In the genomic region with DNA sequence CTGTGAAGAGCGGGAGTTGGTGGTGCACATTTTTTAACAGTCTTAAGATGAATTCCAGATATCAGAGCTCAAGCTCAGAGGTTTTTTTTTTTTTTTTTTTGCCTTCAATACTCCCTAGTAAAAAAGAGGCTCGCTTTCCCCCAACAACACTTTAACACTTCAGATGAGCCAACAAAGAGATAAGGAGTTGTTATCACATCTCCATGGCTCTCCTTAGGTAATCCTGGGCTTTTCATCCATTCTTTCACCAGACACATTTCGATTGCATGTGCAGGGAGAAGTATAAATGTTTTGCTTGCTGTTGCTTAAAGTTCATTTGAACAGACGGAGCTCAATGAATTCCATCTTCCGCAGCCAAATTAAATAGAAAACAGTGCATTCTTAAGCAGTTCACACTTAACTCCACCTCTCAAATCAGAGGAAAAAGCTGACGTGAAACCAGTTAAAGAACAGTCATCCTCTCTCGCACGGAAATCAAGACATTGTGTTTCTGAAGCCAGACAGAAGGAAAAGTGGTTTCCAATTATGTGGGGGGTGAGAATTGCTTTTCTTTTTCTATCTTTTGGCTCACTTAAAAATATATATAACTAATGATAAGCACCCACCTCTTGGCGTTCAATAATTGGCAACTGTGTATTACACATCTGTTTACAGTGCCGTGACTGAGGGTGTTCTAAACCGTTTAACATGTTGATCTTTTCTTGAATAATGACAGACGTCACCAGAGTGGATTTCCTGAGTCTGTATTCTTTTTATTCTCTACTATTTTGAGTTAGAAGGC, we compare ENCODE assay signal across 11 cellular contexts.
A peak's percentile ranks its signal among the peaks of the same experiment; 100 is the strongest.
DNase-seq lines count a peak whose midpoint lies in the region; ATAC-seq and TF ChIP-seq lines count a peak whose summit lies in the region.
"Had no signal": no experiment of that assay in that cellular context is flagged by ENCODE, and none has a peak within 500 bp of the region (broad histone marks: within the 10 kb centered on the region; RNA-seq: fewer than 3 reads in every experiment).

No MANE protein-coding gene starts in this region.

- no peak overlapping the region for H3K27ac Mint-ChIP-seq in activated T-helper 17 cell treated with anti-CD3 and anti-CD28 coated beads, Interleukin-2, amount 50 U/mL, for 72 hours
- H3K27ac Mint-ChIP-seq: activated naive CD4-positive, alpha-beta T cell treated with anti-CD3 and anti-CD28 coated beads for 36 hours had no signal

- H3K9me3 ChIP-seq in right cardiac atrium (ENCODE audit: control insufficient read depth, low read length) (no peaks in the 10 kb centered on the region), smooth muscle cell (replicated peaks; ENCODE audit: low read depth) (no peaks in the 10 kb centered on the region)

- intact Hi-C loops in right cardiac atrium (cut with DNase I): loop anchor here in 2 of 4 donors (5.0 to 10.0 kb wide), 3 partner anchors 51 to 119 kb away; partner anchors contain the start of gene ZNF521 (in 1 of the 2)

- H3K27me3 ChIP-seq in right cardiac atrium (ENCODE audit: control insufficient read depth, insufficient read depth) (no peaks in the 10 kb centered on the region), smooth muscle cell (ENCODE audit: low read depth) (no peaks in the 10 kb centered on the region)

- WGBS in right cardiac atrium: 11% methylated on average over 12 of the region's 12 CpGs
- WGBS in smooth muscle cell (ENCODE audit: low lambda C conversion rate): 28% methylated on average over 12 of the region's 12 CpGs

- no peaks in the 10 kb centered on the region for H3K36me3 Mint-ChIP-seq in activated T-helper 17 cell treated with anti-CD3 and anti-CD28 coated beads, Interleukin-2, amount 50 U/mL, for 72 hours (ENCODE audit: low read depth)
- H3K36me3 Mint-ChIP-seq: naive B cell had no signal

- no peak overlapping the region for H2AFZ ChIP-seq in smooth muscle cell (ENCODE audit: low read depth)

- peak; percentile 67 to 77 for ATAC-seq in right cardiac atrium
- ATAC-seq in activated T-helper 17 cell treated with anti-CD3 and anti-CD28 coated beads, Interleukin-2, amount 50 U/mL, for 72 hours (replicated peaks): no peak

- H3K9me3 Mint-ChIP-seq in activated T-helper 17 cell treated with anti-CD3 and anti-CD28 coated beads, Interleukin-2, amount 50 U/mL, for 72 hours: no peaks in the 10 kb centered on the region
- H3K9me3 Mint-ChIP-seq: activated naive CD4-positive, alpha-beta T cell treated with anti-CD3 and anti-CD28 coated beads for 36 hours; naive B cell had no signal

- H3K79me2 ChIP-seq in smooth muscle cell (ENCODE audit: low read depth): peaks cover 9% of the 10 kb centered on the region

- DNase-seq in KBM-7 (peak; percentile 70), cardiac fibroblast (ENCODE audit: low read depth in 2 of 2) (peak; percentile 50 to 80), right cardiac atrium (no peak), smooth muscle cell (lab: John Stamatoyannopoulos, UW; ENCODE audit: unreplicated experiment) (no peak), NCI-H1436 (lab: John Stamatoyannopoulos, UW) (no peak), SK-N-DZ (ENCODE audit: low spot score) (no peak)
- DNase-seq in stimulated activated CD8-positive, alpha-beta memory T cell treated with anti-CD3 and anti-CD28 coated beads, Interleukin-4, amount 100 ng/mL, for 48 hours: no peak
- DNase-seq: activated CD4-positive, alpha-beta T cell treated with anti-CD3 and anti-CD28 coated beads for 4 hours; activated naive CD4-positive, alpha-beta T cell treated with anti-CD3 and anti-CD28 coated beads for 36 hours; naive B cell had no signal

- H3K4me1 Mint-ChIP-seq in activated T-helper 17 cell treated with anti-CD3 and anti-CD28 coated beads, Interleukin-2, amount 50 U/mL, for 72 hours: no peaks in the 10 kb centered on the region

- peaks cover 51% of the 10 kb centered on the region for H4K20me1 ChIP-seq in smooth muscle cell (ENCODE audit: low read depth)

- in situ Hi-C loops in KBM-7 (cut with MboI; ENCODE audit: low pct_unique_long_range_greater_than_20kb, low sequenced_read_pairs): no loop called here

- peaks cover 24% of the 10 kb centered on the region for H3F3A ChIP-seq in smooth muscle cell (ENCODE audit: low read depth)

- no peak overlapping the region for H3K27ac ChIP-seq in right cardiac atrium (ENCODE audit: low read length)
- peak overlapping the region; percentile 84 for H3K27ac ChIP-seq in smooth muscle cell (ENCODE audit: low read depth)

- no peak overlapping the region for H3K4me3 Mint-ChIP-seq in activated T-helper 17 cell treated with anti-CD3 and anti-CD28 coated beads, Interleukin-2, amount 50 U/mL, for 72 hours
- H3K4me3 Mint-ChIP-seq: activated naive CD4-positive, alpha-beta T cell treated with anti-CD3 and anti-CD28 coated beads for 36 hours; naive B cell had no signal

- no peaks in the 10 kb centered on the region for H3K36me3 ChIP-seq in smooth muscle cell (ENCODE audit: low read depth)

- peak overlapping the region; percentile 76 for H3K9ac ChIP-seq in smooth muscle cell (ENCODE audit: low read depth)

- H3K4me1 ChIP-seq in right cardiac atrium (ENCODE audit: control insufficient read depth, insufficient read depth, low read length): peaks cover 9% of the 10 kb centered on the region
- H3K4me1 ChIP-seq in smooth muscle cell (ENCODE audit: low read depth): peaks cover 23% of the 10 kb centered on the region

- peaks cover 3% of the 10 kb centered on the region for H3K27me3 Mint-ChIP-seq in activated T-helper 17 cell treated with anti-CD3 and anti-CD28 coated beads, Interleukin-2, amount 50 U/mL, for 72 hours

- TF ChIP-seq CTCF in cardiac fibroblast (IDR thresholded peaks at IDR 0.05; ENCODE audit: low read depth, low read length) (no peak), smooth muscle cell (IDR thresholded peaks at IDR 0.05; ENCODE audit: borderline replicate concordance, insufficient read depth, poor library complexity, severe bottlenecking) (no peak)

- peak overlapping the region; percentile 77 for H3K4me2 ChIP-seq in smooth muscle cell

- H3K4me3 ChIP-seq in cardiac fibroblast (replicated peaks in 1 of 2; ENCODE audit: low read depth in 2 of 2, low read length in 2 of 2): no peak overlapping the region
- peak overlapping the region; percentile 52 for H3K4me3 ChIP-seq in right cardiac atrium (ENCODE audit: low read length)
- peak overlapping the region; percentile 31 for H3K4me3 ChIP-seq in smooth muscle cell

Comparison
In these comparisons a context has a peak if more than half of its experiments do, and no peak if none do; other contexts are left out.
1. DNase-seq: peak in KBM-7 (single experiment) and cardiac fibroblast (2 of 2); none in right cardiac atrium (0 of 3), smooth muscle cell (single experiment), NCI-H1436 (single experiment), stimulated activated CD8-positive, alpha-beta memory T cell treated with anti-CD3 and anti-CD28 coated beads, Interleukin-4, amount 100 ng/mL, for 48 hours (single experiment) and SK-N-DZ (single experiment).
2. H3K4me3 ChIP-seq: peak in right cardiac atrium (single experiment) and smooth muscle cell (single experiment); none in cardiac fibroblast (0 of 2).